ENCODE assay signal across 20 cellular contexts in the genomic region with DNA sequence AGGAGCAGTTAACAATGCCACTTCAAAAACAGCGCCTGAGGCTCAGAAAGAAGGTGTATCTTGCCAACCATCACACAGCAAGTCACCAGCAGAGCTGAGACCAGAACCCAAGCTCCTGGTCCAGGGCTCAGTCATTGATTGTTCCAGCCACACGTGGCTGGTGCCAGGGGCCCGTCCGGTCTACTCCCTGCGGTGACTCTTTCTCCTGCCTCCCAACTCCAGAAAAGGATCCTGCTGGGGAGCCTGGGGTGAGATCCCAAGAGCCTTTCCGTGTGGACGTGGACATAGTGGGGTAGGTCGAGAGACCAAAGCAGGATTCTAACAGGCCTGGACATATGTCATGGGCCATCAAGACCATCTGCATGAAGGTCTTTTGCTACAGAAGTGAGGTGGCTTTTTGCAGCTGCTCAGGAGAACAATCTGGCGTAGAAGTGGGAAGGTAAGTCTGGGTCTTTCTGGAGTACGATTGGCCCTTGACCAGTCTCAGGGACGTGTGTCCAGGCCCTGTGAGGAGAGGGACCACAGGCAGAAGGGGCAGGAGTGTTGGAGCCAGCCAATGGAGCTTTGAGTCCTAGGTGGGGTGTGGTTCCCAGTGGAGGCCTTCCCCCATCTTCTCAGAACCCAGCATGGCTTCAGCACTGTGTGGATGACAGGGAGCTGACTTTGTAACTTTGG.
A peak's percentile ranks its signal among the peaks of the same experiment; 100 is the strongest.
DNase-seq lines count a peak whose midpoint lies in the region; ATAC-seq and TF ChIP-seq lines count a peak whose summit lies in the region.
"Had no signal": no experiment of that assay in that cellular context is flagged by ENCODE, and none has a peak within 500 bp of the region (broad histone marks: within the 10 kb centered on the region; RNA-seq: fewer than 3 reads in every experiment).

No MANE protein-coding gene starts in this region.

- TF ChIP-seq CTCF in DND-41 (IDR thresholded peaks at IDR 0.05; ENCODE audit: borderline replicate concordance, extremely low read depth, low read length, poor library complexity, severe bottlenecking) (no peak), RWPE1 (conservative IDR thresholded peaks at IDR 0.05; ENCODE audit: low read depth) (no peak), spleen (IDR thresholded peaks at IDR 0.05 in 8 of 11, conservative IDR thresholded peaks at IDR 0.05 in 3 of 11) (no peak)

- CTCF ChIA-PET in RWPE1 (lab: Yijun Ruan, JAX): no interaction called here

- H3K36me3 ChIP-seq in DND-41 (ENCODE audit: insufficient read depth, low read length) (no peaks in the 10 kb centered on the region), mesenchymal stem cell (ENCODE audit: control insufficient read depth in 1 of 2, insufficient read depth in 2 of 2, low read depth in 1 of 2, low read length in 2 of 2) (no peaks in the 10 kb centered on the region), spleen (no peaks in the 10 kb centered on the region)
- H3K36me3 ChIP-seq: ovary, right lobe of liver had no signal

- peak overlapping the region; percentile 19 for H2AK5ac ChIP-seq in mesenchymal stem cell (ENCODE audit: low read length, severe bottlenecking)

- no peak overlapping the region for H3K23ac ChIP-seq in mesenchymal stem cell (ENCODE audit: low read length in 2 of 2)

- no peak overlapping the region for H3K4me3 ChIP-seq in DND-41 (ENCODE audit: low read depth in 1 of 2, low read length in 2 of 2)
- no peak overlapping the region for H3K4me3 ChIP-seq in mesenchymal stem cell (ENCODE audit: insufficient read depth in 1 of 2, low read depth in 1 of 2, low read length in 2 of 2)
- H3K4me3 ChIP-seq in spleen: no peak overlapping the region
- H3K4me3 ChIP-seq: GM12878, ovary, right lobe of liver had no signal

- H4K91ac ChIP-seq in mesenchymal stem cell (ENCODE audit: low read length): peak overlapping the region; percentile 99

- H3K4ac ChIP-seq in mesenchymal stem cell (ENCODE audit: low read depth in 1 of 2, low read length in 2 of 2): peak overlapping the region; percentile 91 to 96

- H2AFZ ChIP-seq in DND-41 (ENCODE audit: low read depth, low read length): peak overlapping the region; percentile 60
- no peak overlapping the region for H2AFZ ChIP-seq in mesenchymal stem cell (ENCODE audit: low read depth, low read length)

- no peaks in the 10 kb centered on the region for H4K20me1 ChIP-seq in DND-41 (ENCODE audit: insufficient read depth, low read length)

- DNase-seq in DND-41: no peak
- no peak for DNase-seq in RWPE1 (ENCODE audit: low spot score)
- no peak for DNase-seq in mesenchymal stem cell
- peak; percentile 55 for DNase-seq in spleen
- DNase-seq in HuH-7.5 (ENCODE audit: low spot score): no peak
- no peak for DNase-seq in iPS-NIHi7 (ENCODE audit: extremely low spot score)
- DNase-seq: activated CD8-positive, alpha-beta memory T cell treated with anti-CD3 and anti-CD28 coated beads for 24 hours; activated naive CD4-positive, alpha-beta T cell treated with anti-CD3 and anti-CD28 coated beads, Interleukin-2, amount 50 U/mL, for 16 hours; activated T-cell treated with anti-CD3 and anti-CD28 coated beads, Interleukin-2, amount 50 U/mL, for 48 hours; CD8-positive, alpha-beta memory T cell; DMS79; HFFc6; Karpas-422; naive B cell; NCI-H187; SIG-M5 had no signal

- peak overlapping the region; percentile 93 for H4K8ac ChIP-seq in mesenchymal stem cell (ENCODE audit: low read length)

- WGBS in mesenchymal stem cell: 92% methylated on average over 11 of the region's 11 CpGs
- 91 to 96% (median 91%) methylated on average over 10 to 11 of the region's 11 CpGs for WGBS in spleen, 5 donors

- H2BK12ac ChIP-seq in mesenchymal stem cell (ENCODE audit: low read length in 2 of 2): peak overlapping the region; percentile 98 to 100

- H3K4me1 ChIP-seq in DND-41 (ENCODE audit: insufficient read depth, low read length) (peaks cover 27% of the 10 kb centered on the region), mesenchymal stem cell (ENCODE audit: control insufficient read depth, insufficient read depth, low read depth, low read length) (peaks cover 26% of the 10 kb centered on the region), spleen (peaks cover 3 to 28% (median 12%) of the 10 kb centered on the region in 6 donors)
- H3K4me1 ChIP-seq: right lobe of liver had no signal

- H3K27me3 ChIP-seq in DND-41 (ENCODE audit: insufficient read depth, low read length, poor library complexity) (no peaks in the 10 kb centered on the region), mesenchymal stem cell (ENCODE audit: control insufficient read depth in 1 of 2, insufficient read depth in 1 of 2, low read length in 2 of 2) (peaks cover 0 to 2% of the 10 kb centered on the region in 2 experiments), spleen (replicated peaks in 1 of 7) (no peaks in the 10 kb centered on the region)
- H3K27me3 ChIP-seq: ovary, right lobe of liver had no signal

- H2BK5ac ChIP-seq in mesenchymal stem cell (ENCODE audit: low read depth, low read length, poor library complexity, severe bottlenecking): no peak overlapping the region

- no peaks in the 10 kb centered on the region for H3K9me3 ChIP-seq in DND-41 (ENCODE audit: insufficient read depth, low read length, severe bottlenecking)
- H3K9me3 ChIP-seq in mesenchymal stem cell (ENCODE audit: control insufficient read depth, low read length): no peaks in the 10 kb centered on the region
- no peaks in the 10 kb centered on the region for H3K9me3 ChIP-seq in spleen
- H3K9me3 ChIP-seq: ovary, right lobe of liver had no signal

- H2BK120ac ChIP-seq in mesenchymal stem cell (ENCODE audit: low read depth, low read length): peak overlapping the region; percentile 73

- H3K9ac ChIP-seq in DND-41 (ENCODE audit: low read depth, low read length) (peak overlapping the region; percentile 45), mesenchymal stem cell (ENCODE audit: low read length) (no peak overlapping the region)

- intact Hi-C loops in spleen (cut with DNase I; ENCODE audit: low total_unique reads): no loop called here

- no peaks in the 10 kb centered on the region for H3K79me2 ChIP-seq in DND-41 (ENCODE audit: insufficient read depth, low read length)

- peak overlapping the region; percentile 77; the same call in 1 of the 2 replicates for H3K27ac ChIP-seq in DND-41 (ENCODE audit: low read length)
- peak overlapping the region; percentile 27; the same call in 1 of the 2 replicates for H3K27ac ChIP-seq in RWPE1
- H3K27ac ChIP-seq in mesenchymal stem cell (ENCODE audit: low read length, poor library complexity, severe bottlenecking): no peak overlapping the region
- no peak overlapping the region for H3K27ac ChIP-seq in spleen
- H3K27ac ChIP-seq: right lobe of liver had no signal

- H3K4me2 ChIP-seq in DND-41 (ENCODE audit: insufficient read depth, low read length): no peak overlapping the region
- no peak overlapping the region for H3K4me2 ChIP-seq in mesenchymal stem cell (ENCODE audit: low read length, poor library complexity, severe bottlenecking)

- H3K79me1 ChIP-seq in mesenchymal stem cell (replicated peaks; ENCODE audit: low read length, poor library complexity, severe bottlenecking): no peaks in the 10 kb centered on the region

- ATAC-seq in DND-41 (ENCODE audit: insufficient read depth, low read depth) (no peak), GM18867 (IDR thresholded peaks at IDR 0.05; ENCODE audit: unreplicated experiment) (no peak)
- ATAC-seq: GM12878 had no signal

- peak overlapping the region; percentile 63 to 99 for H3K18ac ChIP-seq in mesenchymal stem cell (ENCODE audit: low read depth in 1 of 2, low read length in 2 of 2)

- peak overlapping the region in 1 of 2 experiments; percentile 95 for H3K14ac ChIP-seq in mesenchymal stem cell (ENCODE audit: low read length in 2 of 2)

- peak overlapping the region; percentile 82 for H2BK15ac ChIP-seq in mesenchymal stem cell (ENCODE audit: low read depth, poor library complexity, severe bottlenecking)

- no peak for TF ChIP-seq POLR2A in spleen (IDR thresholded peaks at IDR 0.05)

- POLR2A ChIA-PET in RWPE1 (lab: Yijun Ruan, JAX; ENCODE audit: low non-redundant PET): no interaction called here

Comparison
In these comparisons a context has a peak if more than half of its experiments do, and no peak if none do; other contexts are left out.
1. H3K27ac ChIP-seq: peak in DND-41 (single experiment) and RWPE1 (single experiment); none in mesenchymal stem cell (single experiment) and spleen (0 of 8).